ENCODE assay signal across 12 cellular contexts in the genomic region with DNA sequence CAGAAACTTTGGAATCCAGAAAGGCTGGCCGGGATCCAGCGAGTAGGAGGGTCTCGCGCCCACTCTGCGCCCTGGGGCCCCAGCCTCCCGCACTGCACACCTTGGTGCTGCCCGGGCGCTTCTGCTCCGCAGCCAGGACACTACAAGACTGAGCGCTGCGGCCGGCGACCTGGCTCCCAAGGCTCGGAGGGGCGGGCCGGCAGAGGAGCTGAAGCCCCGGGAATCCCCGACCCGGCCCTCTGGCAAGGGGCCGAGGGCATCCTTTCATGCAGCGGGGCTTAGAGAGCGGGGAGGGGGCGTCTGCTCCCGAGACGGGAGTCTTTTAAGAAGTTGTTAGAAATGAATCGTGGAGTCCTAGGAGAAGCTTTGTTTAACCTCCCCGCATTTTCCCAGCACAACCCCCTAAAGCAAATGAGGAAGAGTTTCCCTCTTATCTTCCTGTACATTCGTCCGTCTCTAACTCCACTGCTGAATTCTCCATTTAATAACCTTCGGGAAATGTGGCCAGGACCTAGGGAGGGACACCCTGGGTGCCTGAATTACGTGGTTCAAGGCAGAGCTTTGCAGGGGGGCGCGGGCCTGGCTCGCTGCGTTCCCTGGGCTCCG. TPM values are rescaled to one million over a fixed set of nuclear protein-coding genes. Genes with fewer than 3 reads are reported as not detected.
DNase-seq lines count a peak whose midpoint lies in the region; ATAC-seq and TF ChIP-seq lines count a peak whose summit lies in the region.
"Had no signal": no experiment of that assay in that cellular context is flagged by ENCODE, and none has a peak within 500 bp of the region (broad histone marks: within the 10 kb centered on the region; RNA-seq: fewer than 3 reads in every experiment).

No MANE protein-coding gene starts in this region.

- H2AK5ac ChIP-seq in H9 (ENCODE audit: insufficient read length, low read length), result no peak overlapping the region

- H2AFZ ChIP-seq in H9 (ENCODE audit: low read length), result no peak overlapping the region
- H2AFZ ChIP-seq in smooth muscle cell (ENCODE audit: low read depth), result peak overlapping the region; percentile 69

- no peaks in the 10 kb centered on the region for H3K4me1 ChIP-seq in H9 (ENCODE audit: insufficient read depth, low read length)
- H3K4me1 ChIP-seq in smooth muscle cell (ENCODE audit: low read depth), result peaks cover 18% of the 10 kb centered on the region

- H3K36me3 Mint-ChIP-seq in H9 (ENCODE audit: insufficient read depth in 1 of 3, low read depth in 3 of 3), result peaks cover 0 to 4% (median 0%) of the 10 kb centered on the region in 3 experiments; a peak in 2 of 7 replicates
- no peaks in the 10 kb centered on the region for H3K36me3 Mint-ChIP-seq in CD4-positive, alpha-beta T cell (ENCODE audit: low read depth)

- no peak overlapping the region for H2BK120ac ChIP-seq in H9 (ENCODE audit: low read depth, low read length, poor library complexity, severe bottlenecking)

- no peak overlapping the region for H3K18ac ChIP-seq in H9 (ENCODE audit: insufficient read length, low read depth, low read length)

- H4K20me1 ChIP-seq in H9 (ENCODE audit: control insufficient read depth, insufficient read depth, insufficient read length) (no peaks in the 10 kb centered on the region), smooth muscle cell (ENCODE audit: low read depth) (no peaks in the 10 kb centered on the region)

- peak overlapping the region in 1 of 3 experiments; percentile 65; a peak in 1 of 7 replicates for H3K27ac Mint-ChIP-seq in H9
- no peak overlapping the region for H3K27ac Mint-ChIP-seq in CD4-positive, alpha-beta T cell

- CTCF ChIA-PET in CD4-positive, alpha-beta T cell (lab: Charles Lee), result no interaction called here

- H3K4ac ChIP-seq in H9 (ENCODE audit: low read depth, low read length), result no peak overlapping the region

- H3K4me1 Mint-ChIP-seq in H9, result peaks cover 13 to 20% of the 10 kb centered on the region in 2 experiments
- peaks cover 7% of the 10 kb centered on the region for H3K4me1 Mint-ChIP-seq in CD4-positive, alpha-beta T cell (ENCODE audit: low read depth)

- DNase-seq in H9, result peak; percentile 51
- peak; percentile 54 for DNase-seq in cerebellar cortex (ENCODE audit: low spot score)
- peak in 1 of 2 donors; percentile 18 for DNase-seq in left colon
- DNase-seq in smooth muscle cell (lab: John Stamatoyannopoulos, UW; ENCODE audit: unreplicated experiment), result no peak
- no peak for DNase-seq in T1000 (lab: John Stamatoyannopoulos, UW)
- no peak for DNase-seq in RKO (ENCODE audit: low spot score)
- DNase-seq in CD4-positive, alpha-beta T cell, result no peak
- no peak for DNase-seq in NCI-H774 (lab: John Stamatoyannopoulos, UW)
- DNase-seq: activated CD4-positive, alpha-beta T cell treated with anti-CD3 and anti-CD28 coated beads for 1 hour; foreskin melanocyte; Karpas-422 had no signal

- peak overlapping the region; percentile 44 for H3K4me3 ChIP-seq in smooth muscle cell

- peaks cover 0 to 3% of the 10 kb centered on the region in 2 experiments; a peak in 1 of 5 replicates for H3K9me3 Mint-ChIP-seq in H9
- no peaks in the 10 kb centered on the region for H3K9me3 Mint-ChIP-seq in CD4-positive, alpha-beta T cell

- H3K4me3 Mint-ChIP-seq in H9, result peak overlapping the region; percentile 64 to 90
- H3K4me3 Mint-ChIP-seq in CD4-positive, alpha-beta T cell, result no peak overlapping the region

- peak; percentile 34 for ATAC-seq in left colon
- no peak for ATAC-seq in CD4-positive, alpha-beta T cell (ENCODE audit: poor library complexity)

- H3K79me2 ChIP-seq in H9 (ENCODE audit: insufficient read depth, low read length), result no peaks in the 10 kb centered on the region
- H3K79me2 ChIP-seq in smooth muscle cell (ENCODE audit: low read depth), result no peaks in the 10 kb centered on the region

- H3K36me3 ChIP-seq in smooth muscle cell (ENCODE audit: low read depth), result no peaks in the 10 kb centered on the region

- H3K27me3 Mint-ChIP-seq in H9 (ENCODE audit: low read depth), result peaks cover 80% of the 10 kb centered on the region
- peaks cover 71% of the 10 kb centered on the region for H3K27me3 Mint-ChIP-seq in CD4-positive, alpha-beta T cell

- no peak overlapping the region for H4K91ac ChIP-seq in H9 (ENCODE audit: insufficient read length, low read depth, low read length)

- H3K79me1 ChIP-seq in H9 (ENCODE audit: insufficient read depth, low read depth, low read length, poor library complexity, severe bottlenecking), result no peaks in the 10 kb centered on the region

- H3K27ac ChIP-seq in H9 (ENCODE audit: insufficient read length, low read depth, low read length), result no peak overlapping the region
- no peak overlapping the region for H3K27ac ChIP-seq in smooth muscle cell (ENCODE audit: low read depth)
- H3K27ac ChIP-seq in CD4-positive, alpha-beta T cell (ENCODE audit: low read depth, low read length), result no peak overlapping the region

- TF ChIP-seq CTCF in H9 (conservative IDR thresholded peaks at IDR 0.05) (no peak), smooth muscle cell (IDR thresholded peaks at IDR 0.05; ENCODE audit: borderline replicate concordance, insufficient read depth, poor library complexity, severe bottlenecking) (no peak)
- no peak for TF ChIP-seq CTCF in CD4-positive, alpha-beta T cell (IDR thresholded peaks at IDR 0.05)

- H4K5ac ChIP-seq in H9 (ENCODE audit: insufficient read length, low read depth, low read length), result no peak overlapping the region

- H2BK5ac ChIP-seq in H9 (ENCODE audit: insufficient read length, low read length), result no peak overlapping the region

- intact Hi-C loops in left colon (cut with DNase I, micrococcal nuclease), result no loop called here
- intact Hi-C loops in CD4-positive, alpha-beta T cell (cut with DNase I, micrococcal nuclease), result no loop called here

- H3K23ac ChIP-seq in H9 (ENCODE audit: insufficient read length, low read depth, low read length), result no peak overlapping the region

- H3K9me3 ChIP-seq in H9 (ENCODE audit: control insufficient read depth, low read depth, low read length) (no peaks in the 10 kb centered on the region), smooth muscle cell (replicated peaks; ENCODE audit: low read depth) (no peaks in the 10 kb centered on the region)
- no peaks in the 10 kb centered on the region for H3K9me3 ChIP-seq in CD4-positive, alpha-beta T cell (ENCODE audit: control insufficient read depth, low read length)

- no peak overlapping the region for H3K56ac ChIP-seq in H9 (ENCODE audit: insufficient read length, low read depth, low read length)

- WGBS in H9 (ENCODE audit: extremely low coverage, insufficient read length, low lambda C conversion rate), result no CpG with 5 or more reads among the region's 36 CpGs
- WGBS in smooth muscle cell (ENCODE audit: low lambda C conversion rate), result 2% methylated on average over 33 of the region's 36 CpGs

- no peak overlapping the region for H3K9ac ChIP-seq in H9 (ENCODE audit: extremely low read depth, insufficient read length, low read length)
- no peak overlapping the region for H3K9ac ChIP-seq in smooth muscle cell (ENCODE audit: low read depth)

- no peak overlapping the region for H2BK15ac ChIP-seq in H9 (ENCODE audit: low read depth, low read length)

- no peak overlapping the region for H4K8ac ChIP-seq in H9 (replicated peaks; ENCODE audit: insufficient read length, low read depth, low read length)

- no peak overlapping the region for H3K14ac ChIP-seq in H9 (ENCODE audit: insufficient read depth, low read length)

- no peaks in the 10 kb centered on the region for H3F3A ChIP-seq in smooth muscle cell (ENCODE audit: low read depth)

- no peak overlapping the region for H2BK12ac ChIP-seq in H9 (ENCODE audit: insufficient read length, low read depth, low read length)

- no peak overlapping the region for H2BK20ac ChIP-seq in H9 (ENCODE audit: low read depth, low read length, poor library complexity, severe bottlenecking)

- no peak overlapping the region for H3T11ph ChIP-seq in H9 (ENCODE audit: low read length)

- H3K27me3 ChIP-seq in H9 (ENCODE audit: insufficient read depth, low read length), result peaks cover 36% of the 10 kb centered on the region
- H3K27me3 ChIP-seq in smooth muscle cell (ENCODE audit: low read depth), result peaks cover 88% of the 10 kb centered on the region
- peaks cover 41% of the 10 kb centered on the region for H3K27me3 ChIP-seq in CD4-positive, alpha-beta T cell (ENCODE audit: control insufficient read depth, insufficient read depth, low read length)

- H3K23me2 ChIP-seq in H9 (ENCODE audit: insufficient read length, low read depth, low read length, poor library complexity, severe bottlenecking), result peaks cover 26% of the 10 kb centered on the region

- POLR2A ChIA-PET in CD4-positive, alpha-beta T cell (lab: Charles Lee), result no interaction called here

- H3K4me2 ChIP-seq in H9 (ENCODE audit: insufficient read depth, insufficient read length, low read length), result peak overlapping the region; percentile 93
- peak overlapping the region; percentile 90 for H3K4me2 ChIP-seq in smooth muscle cell

RNA-seq across cellular contexts. Expression of a gene that starts 1.1 kb away (rescaled TPM):
- total RNA-seq in H9 (2021) (0.02 TPM in 2 replicates), left colon (under 1 TPM; 0.09 to 0.25 TPM), smooth muscle cell (not detected in 2 replicates)
- not detected in 2 replicates for polyA plus RNA-seq in smooth muscle cell
- not detected for total RNA-seq in CD4-positive, alpha-beta T cell
- total RNA-seq: Daoy had no signal

Comparison
In these comparisons a context has a peak if more than half of its experiments do, and no peak if none do; other contexts are left out.
1. DNase-seq: peak in H9 (single experiment) and cerebellar cortex (single experiment); none in smooth muscle cell (single experiment), T1000 (single experiment), RKO (single experiment), CD4-positive, alpha-beta T cell (0 of 10) and NCI-H774 (single experiment).